ENCODE assay signal across 8 cellular contexts in genomic region chr14:24241829-24242443, GRCh38. TPM values are rescaled to one million over a fixed set of nuclear protein-coding genes. Genes with fewer than 3 reads are reported as not detected.
A peak's percentile ranks its signal among the peaks of the same experiment; 100 is the strongest.
DNase-seq lines count a peak whose midpoint lies in the region; ATAC-seq and TF ChIP-seq lines count a peak whose summit lies in the region.

No MANE protein-coding gene starts in this region.

- peak overlapping the region; percentile 90 for H3K4me3 Mint-ChIP-seq in activated naive CD8-positive, alpha-beta T cell treated with anti-CD3 and anti-CD28 coated beads for 36 hours

- H3K27me3 ChIP-seq in parathyroid adenoma (ENCODE audit: control insufficient read depth, insufficient read depth, low read length): no peaks in the 10 kb centered on the region
- H3K27me3 ChIP-seq in upper lobe of right lung: no peaks in the 10 kb centered on the region

- no peaks in the 10 kb centered on the region for H3K9me3 Mint-ChIP-seq in activated naive CD8-positive, alpha-beta T cell treated with anti-CD3 and anti-CD28 coated beads for 36 hours

- H3K27ac Mint-ChIP-seq in activated naive CD8-positive, alpha-beta T cell treated with anti-CD3 and anti-CD28 coated beads for 36 hours: peak overlapping the region; percentile 100

- H3K4me1 ChIP-seq in parathyroid adenoma (peaks cover 22% of the 10 kb centered on the region), upper lobe of right lung (peaks cover 41% of the 10 kb centered on the region)

- DNase-seq in GF-D8 (lab: John Stamatoyannopoulos, UW) (peak; percentile 75), H4 (ENCODE audit: low spot score) (peak; percentile 78), Kasumi-1 (lab: John Stamatoyannopoulos, UW) (peak; percentile 98), SK-MEL-5 (ENCODE audit: low read depth, low spot score) (peak; percentile 90), Right ventricle myocardium superior (peak; percentile 94), upper lobe of right lung (peak; percentile 97)
- DNase-seq in activated naive CD8-positive, alpha-beta T cell treated with anti-CD3 and anti-CD28 coated beads for 36 hours: peak; percentile 96

- H3K79me2 ChIP-seq in parathyroid adenoma: peaks cover 28% of the 10 kb centered on the region

- intact Hi-C loops in Right ventricle myocardium superior (cut with DNase I): loop anchor here (2.0 kb wide), 1 partner anchor 55 kb away; no protein-coding TSS in a partner anchor
- intact Hi-C loops in upper lobe of right lung (cut with DNase I): no loop called here

- peak; percentile 73 for TF ChIP-seq CTCF in parathyroid adenoma (IDR thresholded peaks at IDR 0.05)
- peak; percentile 56 for TF ChIP-seq CTCF in upper lobe of right lung (IDR thresholded peaks at IDR 0.05)

- H3K9me3 ChIP-seq in parathyroid adenoma (ENCODE audit: control insufficient read depth, low read length) (no peaks in the 10 kb centered on the region), upper lobe of right lung (no peaks in the 10 kb centered on the region)

- H2AFZ ChIP-seq in parathyroid adenoma: peak overlapping the region; percentile 82

- H3K27ac ChIP-seq in parathyroid adenoma: peak overlapping the region; percentile 98
- peak overlapping the region; percentile 100 for H3K27ac ChIP-seq in upper lobe of right lung

- H3K4me2 ChIP-seq in parathyroid adenoma (ENCODE audit: low read length): peak overlapping the region; percentile 98

- peak overlapping the region; percentile 100 for H3K4me3 ChIP-seq in parathyroid adenoma (ENCODE audit: low read depth, low read length)
- peak overlapping the region; percentile 95 for H3K4me3 ChIP-seq in upper lobe of right lung

- ATAC-seq in Right ventricle myocardium superior (ENCODE audit: poor library complexity): peak; percentile 95
- ATAC-seq in upper lobe of right lung: peak; percentile 94

- H3K36me3 ChIP-seq in parathyroid adenoma (ENCODE audit: control insufficient read depth, insufficient read depth, low read length) (peaks cover 24% of the 10 kb centered on the region), upper lobe of right lung (peaks cover 44% of the 10 kb centered on the region)

- peaks cover 49% of the 10 kb centered on the region for H3K4me1 Mint-ChIP-seq in activated naive CD8-positive, alpha-beta T cell treated with anti-CD3 and anti-CD28 coated beads for 36 hours

- in situ Hi-C loops in SK-MEL-5 (cut with HindIII; ENCODE audit: low pct_unique_long_range_greater_than_20kb, low sequenced_read_pairs): no loop called here

- peaks cover 26% of the 10 kb centered on the region for H3K36me3 Mint-ChIP-seq in activated naive CD8-positive, alpha-beta T cell treated with anti-CD3 and anti-CD28 coated beads for 36 hours

- H3K27me3 Mint-ChIP-seq in activated naive CD8-positive, alpha-beta T cell treated with anti-CD3 and anti-CD28 coated beads for 36 hours: no peaks in the 10 kb centered on the region

- H3K9ac ChIP-seq in parathyroid adenoma: peak overlapping the region; percentile 73

RNA-seq across cellular contexts. Expression of gene TINF2, which starts 0.5 kb away (rescaled TPM):
- 52.2 and 52.3 TPM in 2 replicates for total RNA-seq in H4 (2014; rRNA removed; shearing (Covaris generic))
- total RNA-seq in SK-MEL-5 (2014; rRNA removed; shearing (Covaris generic)): 37.8 and 43.1 TPM in 2 replicates
- 36.4 and 37.0 TPM in 2 replicates for polyA plus RNA-seq in SK-MEL-5 (2015; cell fraction: cytosol; rRNA removed)
- polyA plus RNA-seq in SK-MEL-5 (2015; cell fraction: nucleus; rRNA removed): 38.3 and 51.3 TPM in 2 replicates
- 10 to 100 TPM; 68.2 to 71.1 TPM for total RNA-seq in activated naive CD8-positive, alpha-beta T cell treated with anti-CD3 and anti-CD28 coated beads for 36 hours
- total RNA-seq in Right ventricle myocardium superior (28.7 TPM), upper lobe of right lung (92.3 TPM)

RNA-seq across cellular contexts. Expression of gene GMPR2, which starts 9.2 kb away (rescaled TPM):
- 78.4 and 98.2 TPM in 2 replicates for total RNA-seq in H4 (2014; rRNA removed; shearing (Covaris generic))
- 48.3 and 56.3 TPM in 2 replicates for total RNA-seq in SK-MEL-5 (2014; rRNA removed; shearing (Covaris generic))
- polyA plus RNA-seq in SK-MEL-5 (2015; cell fraction: cytosol; rRNA removed): 41.2 and 42.2 TPM in 2 replicates
- polyA plus RNA-seq in SK-MEL-5 (2015; cell fraction: nucleus; rRNA removed): 141 and 155 TPM in 2 replicates
- total RNA-seq in activated naive CD8-positive, alpha-beta T cell treated with anti-CD3 and anti-CD28 coated beads for 36 hours: 10 to 100 TPM; 44.5 to 48.4 TPM
- 26.2 TPM for total RNA-seq in Right ventricle myocardium superior
- 73.2 TPM for total RNA-seq in upper lobe of right lung

RNA-seq across cellular contexts. Expression of gene NEDD8, which starts 9.8 kb away (rescaled TPM):
- 314 and 338 TPM in 2 replicates for total RNA-seq in H4 (2014; rRNA removed; shearing (Covaris generic))
- total RNA-seq in SK-MEL-5 (2014; rRNA removed; shearing (Covaris generic)): 249 and 263 TPM in 2 replicates
- 122 and 190 TPM in 2 replicates for polyA plus RNA-seq in SK-MEL-5 (2015; cell fraction: cytosol; rRNA removed)
- 18.8 and 40.5 TPM in 2 replicates for polyA plus RNA-seq in SK-MEL-5 (2015; cell fraction: nucleus; rRNA removed)
- total RNA-seq in activated naive CD8-positive, alpha-beta T cell treated with anti-CD3 and anti-CD28 coated beads for 36 hours: 100 to 1,000 TPM; 194 to 201 TPM
- total RNA-seq in Right ventricle myocardium superior (212 TPM), upper lobe of right lung (142 TPM)

RNA-seq across cellular contexts. Expression of gene TGM1, which starts 21.0 kb away (rescaled TPM):
- total RNA-seq in H4 (2014; rRNA removed; shearing (Covaris generic)): 0.12 and 0.74 TPM in 2 replicates
- 0.08 TPM in 1 of 2 replicates, not detected in the other for total RNA-seq in SK-MEL-5 (2014; rRNA removed; shearing (Covaris generic))
- polyA plus RNA-seq in SK-MEL-5 (2015; cell fraction: cytosol; rRNA removed): 0.11 and 1.3 TPM in 2 replicates
- polyA plus RNA-seq in SK-MEL-5 (2015; cell fraction: nucleus; rRNA removed): 1.0 and 3.2 TPM in 2 replicates
- total RNA-seq in activated naive CD8-positive, alpha-beta T cell treated with anti-CD3 and anti-CD28 coated beads for 36 hours: 1 to 10 TPM; 2.6 to 3.3 TPM
- total RNA-seq in Right ventricle myocardium superior (1.1 TPM), upper lobe of right lung (12.3 TPM)

RNA-seq across cellular contexts. Expression of gene MDP1, which starts 26.1 kb away (rescaled TPM):
- 35.6 and 36.7 TPM in 2 replicates for total RNA-seq in H4 (2014; rRNA removed; shearing (Covaris generic))
- 8.3 and 14.0 TPM in 2 replicates for total RNA-seq in SK-MEL-5 (2014; rRNA removed; shearing (Covaris generic))
- polyA plus RNA-seq in SK-MEL-5 (2015; cell fraction: cytosol; rRNA removed): 12.1 and 14.7 TPM in 2 replicates
- 27.2 and 31.7 TPM in 2 replicates for polyA plus RNA-seq in SK-MEL-5 (2015; cell fraction: nucleus; rRNA removed)
- 10 to 100 TPM; 19.4 to 20.9 TPM for total RNA-seq in activated naive CD8-positive, alpha-beta T cell treated with anti-CD3 and anti-CD28 coated beads for 36 hours
- 18.9 TPM for total RNA-seq in Right ventricle myocardium superior
- 17.8 TPM for total RNA-seq in upper lobe of right lung

Comparison
In these comparisons a context has a peak if more than half of its experiments do, and no peak if none do; other contexts are left out.
1. Peak in every context shown above with its lines: DNase-seq, ATAC-seq, H3K4me3 ChIP-seq and H3K27ac ChIP-seq.